25 cellular contexts compared by ENCODE assay signal in the genomic region with DNA sequence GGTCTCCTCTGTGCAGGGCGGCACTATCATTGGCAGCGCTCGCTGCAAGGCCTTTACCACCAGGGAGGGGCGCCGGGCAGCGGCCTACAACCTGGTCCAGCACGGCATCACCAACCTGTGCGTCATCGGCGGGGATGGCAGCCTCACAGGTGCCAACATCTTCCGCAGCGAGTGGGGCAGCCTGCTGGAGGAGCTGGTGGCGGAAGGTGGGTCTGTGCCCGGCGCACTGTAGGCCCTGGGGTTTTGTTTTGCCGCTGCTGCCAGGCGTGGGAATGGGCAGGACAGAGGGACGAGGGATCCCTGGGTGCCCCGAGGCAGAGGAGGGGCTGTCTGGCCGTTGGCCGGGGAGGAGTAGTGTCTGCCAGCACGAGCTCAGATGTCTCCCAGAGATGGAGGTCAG. TPM values are rescaled to one million over a fixed set of nuclear protein-coding genes. Genes with fewer than 3 reads are reported as not detected.
"Had no signal": no experiment of that assay in that cellular context is flagged by ENCODE, and none has a peak within 500 bp of the region (broad histone marks: within the 10 kb centered on the region; RNA-seq: fewer than 3 reads in every experiment).

No MANE protein-coding gene starts in this region.

- H3K4me2 ChIP-seq: KMS-11, SK-N-SH had no signal

- H3K4me3 ChIP-seq: K562 had no signal

- FAIRE-seq: K562, RCC 7860 had no signal

- H3K27ac ChIP-seq: KMS-11 had no signal

- H3K9me3 ChIP-seq: SK-N-SH had no signal

- H3K9ac ChIP-seq: KMS-11, SK-N-SH had no signal

- ATAC-seq: K562 had no signal

- DNase-seq: Kasumi-1, MM.1S, NCI-H1092 treated with DMSO at 0.1 percent for 48 hours, NCI-H1436, NCI-H187, NCI-H2029, NCI-H2081 treated with DMSO at 0.1 percent for 48 hours, NCI-H2171, NCI-H226, NCI-H446, NCI-H510A, NCI-H524 treated with DMSO at 0.1 percent for 48 hours, NCI-H69, NCI-H774, Right ventricle myocardium superior, RPMI8226, SK-N-SH, SW 1271 had no signal

RNA-seq across cellular contexts. Expression of gene AIRE, which starts 26.4 kb away (rescaled TPM):
- total RNA-seq: HT-29, K562, M059J, Right ventricle myocardium superior, SK-MEL-5 had no signal
- polyA plus RNA-seq: SK-N-SH had no signal

RNA-seq across cellular contexts. Expression of gene TRPM2, which starts 41.3 kb away (rescaled TPM):
- total RNA-seq: HT-29 had no signal
- polyA plus RNA-seq: SK-N-SH had no signal

RNA-seq across cellular contexts. Expression of gene DNMT3L, which starts 50.4 kb away (rescaled TPM):
- total RNA-seq: HT-29, K562, M059J, Right ventricle myocardium superior, SK-MEL-5 had no signal
- polyA plus RNA-seq: IgD-negative memory B cell, SK-N-SH had no signal
